In genomic region chr2:143905587-143905986, GRCh38 we compare ENCODE assay signal across 22 cellular contexts.
A peak's percentile ranks its signal among the peaks of the same experiment; 100 is the strongest.
DNase-seq lines count a peak whose midpoint lies in the region; ATAC-seq and TF ChIP-seq lines count a peak whose summit lies in the region.
"Had no signal": no experiment of that assay in that cellular context is flagged by ENCODE, and none has a peak within 500 bp of the region (broad histone marks: within the 10 kb centered on the region; RNA-seq: fewer than 3 reads in every experiment).

No MANE protein-coding gene starts in this region.

- H3K9me1 ChIP-seq in IMR-90 (ENCODE audit: insufficient read depth, low read length): peaks cover 3% of the 10 kb centered on the region

- H3K14ac ChIP-seq in IMR-90 (replicated peaks; ENCODE audit: low read depth, low read length): no peak overlapping the region

- H3K9me3 ChIP-seq in IMR-90 (ENCODE audit: control insufficient read depth, insufficient read depth, low read length): no peaks in the 10 kb centered on the region
- H3K9me3 ChIP-seq: BLaER1, Caco-2, HAP-1 had no signal

- dilution Hi-C loops in IMR-90 (cut with HindIII; ENCODE audit: low sequenced_read_pairs, unreplicated experiment): no loop called here

- no peaks in the 10 kb centered on the region; a peak in 1 of 4 replicates for H3K79me1 ChIP-seq in IMR-90 (ENCODE audit: low read depth in 1 of 2, low read length in 2 of 2)

- no TSS peak for BruUV-seq in IMR-90 (replicated peaks; lab: Mats Ljungman, UMichigan)

- H4K91ac ChIP-seq in IMR-90 (ENCODE audit: insufficient read depth, low read depth, low read length): no peak overlapping the region

- peak; percentile 42 for DNase-seq in NCI-H345 (lab: John Stamatoyannopoulos, UW)
- no peak for DNase-seq in NCI-H345 treated with DMSO at 0.1 percent for 48 hours (lab: John Stamatoyannopoulos, UW; ENCODE audit: unreplicated experiment)
- peak; percentile 3 for DNase-seq in GM06990 (ENCODE audit: extremely low read depth, insufficient read length)
- no peak for DNase-seq in IMR-90
- DNase-seq in stimulated activated CD4-positive, alpha-beta T cell treated with anti-CD3 and anti-CD28 coated beads, Interleukin-12 subunit alpha, Interleukin-12 subunit beta, amount 100 ng/mL, for 4 hours: no peak
- DNase-seq in D341Med (ENCODE audit: low spot score): no peak
- DNase-seq: Caco-2; CD4-positive, CD25-positive, alpha-beta regulatory T cell; CD8-positive, alpha-beta T cell; DMS 273 treated with DMSO at 0.1 percent for 48 hours; DMS79; EL; GDM1; HFFc6 had no signal

- H3K4ac ChIP-seq in IMR-90 (ENCODE audit: low read depth, low read length): no peak overlapping the region

- CTCF ChIA-PET in IMR-90 (lab: Yijun Ruan, JAX): interaction anchor here (0.6 kb wide), 1 partner anchor 198 kb away, joined by 3 read pairs; no protein-coding TSS in a partner anchor

- H2BK5ac ChIP-seq in IMR-90 (ENCODE audit: low read depth, low read length, poor library complexity, severe bottlenecking): no peak overlapping the region

- H4K8ac ChIP-seq in IMR-90 (ENCODE audit: low read depth in 2 of 2, low read length in 2 of 2): no peak overlapping the region

- H2AFZ ChIP-seq in IMR-90 (replicated peaks; ENCODE audit: low read length, poor library complexity): no peak overlapping the region
- H2AFZ ChIP-seq: GM23338 had no signal

- POLR2A ChIA-PET in IMR-90 (lab: Charles Lee; ENCODE audit: unreplicated experiment): no interaction called here

- no peaks in the 10 kb centered on the region for H3K36me3 Mint-ChIP-seq in activated T-helper 17 cell treated with anti-CD3 and anti-CD28 coated beads, Interleukin-2, amount 50 U/mL, for 72 hours (ENCODE audit: low read depth)
- H3K36me3 Mint-ChIP-seq: CD4-positive, CD25-positive, alpha-beta regulatory T cell; CD8-positive, alpha-beta T cell had no signal

- intact Hi-C loops in IMR-90 (cut with micrococcal nuclease): no loop called here

- no peak overlapping the region for H3K23ac ChIP-seq in IMR-90 (ENCODE audit: low read depth, low read length)

- peaks cover 17% of the 10 kb centered on the region for H3K27me3 Mint-ChIP-seq in activated T-helper 17 cell treated with anti-CD3 and anti-CD28 coated beads, Interleukin-2, amount 50 U/mL, for 72 hours
- H3K27me3 Mint-ChIP-seq: B cell had no signal

- H2BK120ac ChIP-seq in IMR-90 (ENCODE audit: low read depth, low read length): no peak overlapping the region

- H3K9ac ChIP-seq in IMR-90 (ENCODE audit: low read depth, low read length): no peak overlapping the region
- H3K9ac ChIP-seq: BLaER1 had no signal

- no peak for TF ChIP-seq POLR2A in IMR-90 (IDR thresholded peaks at IDR 0.05; ENCODE audit: low read depth, low read length)

- H3K56ac ChIP-seq in IMR-90 (ENCODE audit: extremely low read depth, insufficient read depth, low read length): no peak overlapping the region

- no peak for TF ChIP-seq CTCF in GM06990 (IDR thresholded peaks at IDR 0.05; ENCODE audit: insufficient read depth, low read length, poor library complexity, severe bottlenecking)
- TF ChIP-seq CTCF in IMR-90 (conservative IDR thresholded peaks at IDR 0.05; ENCODE audit: low read depth, low read length): no peak

- no peak overlapping the region for H3K27ac Mint-ChIP-seq in activated T-helper 17 cell treated with anti-CD3 and anti-CD28 coated beads, Interleukin-2, amount 50 U/mL, for 72 hours
- H3K27ac Mint-ChIP-seq: B cell; CD4-positive, CD25-positive, alpha-beta regulatory T cell; CD8-positive, alpha-beta T cell; GM23338; HFFc6 had no signal

- H3K4me3 ChIP-seq in GM06990 (replicated peaks; ENCODE audit: low read depth, low read length) (no peak overlapping the region), IMR-90 (ENCODE audit: insufficient read depth, low read depth, low read length) (no peak overlapping the region)
- H3K4me3 ChIP-seq: BLaER1, GM23338, HAP-1 had no signal

- no CpG with 5 or more reads among the region's 4 CpGs for WGBS in IMR-90 (ENCODE audit: extremely low coverage in 2 of 2, insufficient read length in 1 of 2), 2 experiments

- H2AK9ac ChIP-seq in IMR-90 (replicated peaks; ENCODE audit: low read depth, low read length, poor library complexity): no peak overlapping the region

- in situ Hi-C loops in IMR-90 (cut with MboI; ENCODE audit: low sequenced_read_pairs): no loop called here

- no peaks in the 10 kb centered on the region for H3K27me3 ChIP-seq in GM06990 (replicated peaks; ENCODE audit: control insufficient read depth, insufficient read depth, low read length)
- no peaks in the 10 kb centered on the region for H3K27me3 ChIP-seq in IMR-90 (ENCODE audit: control insufficient read depth, insufficient read depth, low read length)
- H3K27me3 ChIP-seq: BLaER1 had no signal

- H2BK20ac ChIP-seq in IMR-90 (ENCODE audit: low read depth, low read length): 0 out of 2 replicates have a peak overlapping the region, but pooled peaks have one; percentile 20

- no peak overlapping the region for H3K4me2 ChIP-seq in IMR-90 (ENCODE audit: low read depth, low read length)
- H3K4me2 ChIP-seq: BLaER1 had no signal

- H4K20me1 ChIP-seq in IMR-90 (ENCODE audit: insufficient read depth, low read length): no peaks in the 10 kb centered on the region
- H4K20me1 ChIP-seq: BLaER1 had no signal

- H3K4me1 ChIP-seq in IMR-90 (ENCODE audit: control insufficient read depth, insufficient read depth, low read length): peaks cover 4% of the 10 kb centered on the region
- H3K4me1 ChIP-seq: BLaER1, Caco-2 had no signal

- no peaks in the 10 kb centered on the region for H3K9me3 Mint-ChIP-seq in activated T-helper 17 cell treated with anti-CD3 and anti-CD28 coated beads, Interleukin-2, amount 50 U/mL, for 72 hours
- H3K9me3 Mint-ChIP-seq: CD8-positive, alpha-beta T cell; GM23338; HFFc6 had no signal

- H3K36me3 ChIP-seq in GM06990 (ENCODE audit: control insufficient read depth, insufficient read depth, low read length): no peaks in the 10 kb centered on the region
- H3K36me3 ChIP-seq in IMR-90 (ENCODE audit: control insufficient read depth, insufficient read depth, low read length): no peaks in the 10 kb centered on the region
- H3K36me3 ChIP-seq: BLaER1, HAP-1 had no signal

- H4K5ac ChIP-seq in IMR-90 (ENCODE audit: low read depth, low read length): no peak overlapping the region

- H2AK5ac ChIP-seq in IMR-90 (ENCODE audit: low read depth, low read length): no peak overlapping the region

- ATAC-seq in IMR-90 (ENCODE audit: low read depth) (no peak), GM19467 (IDR thresholded peaks at IDR 0.05; ENCODE audit: unreplicated experiment) (no peak)
- ATAC-seq in activated T-helper 17 cell treated with anti-CD3 and anti-CD28 coated beads, Interleukin-2, amount 50 U/mL, for 72 hours (replicated peaks): peak; percentile 44
- ATAC-seq: CD8-positive, alpha-beta T cell; GM23338 had no signal

- no peak overlapping the region for H3K4me3 Mint-ChIP-seq in activated T-helper 17 cell treated with anti-CD3 and anti-CD28 coated beads, Interleukin-2, amount 50 U/mL, for 72 hours
- H3K4me3 Mint-ChIP-seq: B cell; CD4-positive, CD25-positive, alpha-beta regulatory T cell; CD8-positive, alpha-beta T cell; GM23338; HFFc6 had no signal

- peaks cover 8% of the 10 kb centered on the region for H3K4me1 Mint-ChIP-seq in activated T-helper 17 cell treated with anti-CD3 and anti-CD28 coated beads, Interleukin-2, amount 50 U/mL, for 72 hours
- H3K4me1 Mint-ChIP-seq: B cell; CD4-positive, CD25-positive, alpha-beta regulatory T cell had no signal

- no peak overlapping the region for H3K27ac ChIP-seq in IMR-90 (ENCODE audit: insufficient read depth, low read length)
- H3K27ac ChIP-seq: 22Rv1, BLaER1, C4-2B had no signal

- TF ChIP-seq RAD21 in IMR-90 (IDR thresholded peaks at IDR 0.05; ENCODE audit: low read length): no peak

- H2BK15ac ChIP-seq in IMR-90 (ENCODE audit: low read depth, low read length): no peak overlapping the region

- H3K18ac ChIP-seq in IMR-90 (ENCODE audit: low read depth, low read length): no peak overlapping the region

TF ChIP-seq in IMR-90, 13 proteins besides CTCF, POLR2A, EP300 and RAD21:
- TF ChIP-seq NFE2L2 (IDR thresholded peaks at IDR 0.05; ENCODE audit: low read depth, low read length): no peak
- TF ChIP-seq, protein P1, sequence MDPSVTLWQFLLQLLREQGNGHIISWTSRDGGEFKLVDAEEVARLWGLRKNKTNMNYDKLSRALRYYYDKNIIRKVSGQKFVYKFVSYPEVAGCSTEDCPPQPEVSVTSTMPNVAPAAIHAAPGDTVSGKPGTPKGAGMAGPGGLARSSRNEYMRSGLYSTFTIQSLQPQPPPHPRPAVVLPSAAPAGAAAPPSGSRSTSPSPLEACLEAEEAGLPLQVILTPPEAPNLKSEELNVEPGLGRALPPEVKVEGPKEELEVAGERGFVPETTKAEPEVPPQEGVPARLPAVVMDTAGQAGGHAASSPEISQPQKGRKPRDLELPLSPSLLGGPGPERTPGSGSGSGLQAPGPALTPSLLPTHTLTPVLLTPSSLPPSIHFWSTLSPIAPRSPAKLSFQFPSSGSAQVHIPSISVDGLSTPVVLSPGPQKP (IDR thresholded peaks at IDR 0.05; ENCODE audit: borderline replicate concordance, low read depth, low read length): no peak
- no peak for TF ChIP-seq MAFK (IDR thresholded peaks at IDR 0.05; ENCODE audit: low read depth, low read length)
- no peak for TF ChIP-seq CEBPB (IDR thresholded peaks at IDR 0.05; ENCODE audit: low read depth, low read length)
- TF ChIP-seq BHLHE40 (IDR thresholded peaks at IDR 0.05; ENCODE audit: low read depth, low read length): no peak
- no peak for TF ChIP-seq SMC3 (IDR thresholded peaks at IDR 0.05; ENCODE audit: low read depth, low read length)
- TF ChIP-seq, protein P2, sequence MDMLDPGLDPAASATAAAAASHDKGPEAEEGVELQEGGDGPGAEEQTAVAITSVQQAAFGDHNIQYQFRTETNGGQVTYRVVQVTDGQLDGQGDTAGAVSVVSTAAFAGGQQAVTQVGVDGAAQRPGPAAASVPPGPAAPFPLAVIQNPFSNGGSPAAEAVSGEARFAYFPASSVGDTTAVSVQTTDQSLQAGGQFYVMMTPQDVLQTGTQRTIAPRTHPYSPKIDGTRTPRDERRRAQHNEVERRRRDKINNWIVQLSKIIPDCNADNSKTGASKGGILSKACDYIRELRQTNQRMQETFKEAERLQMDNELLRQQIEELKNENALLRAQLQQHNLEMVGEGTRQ (IDR thresholded peaks at IDR 0.05; ENCODE audit: low read depth, low read length): no peak
- TF ChIP-seq MAZ (IDR thresholded peaks at IDR 0.05; ENCODE audit: borderline replicate concordance, low read depth, low read length): no peak
- TF ChIP-seq CHD1 (IDR thresholded peaks at IDR 0.05; ENCODE audit: low read depth, low read length): no peak
- no peak for TF ChIP-seq FOS (IDR thresholded peaks at IDR 0.05; ENCODE audit: low read depth, low read length)
- TF ChIP-seq RFX5 (IDR thresholded peaks at IDR 0.05; ENCODE audit: low read depth, low read length): no peak

Comparison
In these comparisons a context has a peak if more than half of its experiments do, and no peak if none do; other contexts are left out.
1. DNase-seq: peak in NCI-H345 (single experiment) and GM06990 (single experiment); none in NCI-H345 treated with DMSO at 0.1 percent for 48 hours (single experiment), IMR-90 (single experiment), stimulated activated CD4-positive, alpha-beta T cell treated with anti-CD3 and anti-CD28 coated beads, Interleukin-12 subunit alpha, Interleukin-12 subunit beta, amount 100 ng/mL, for 4 hours (single experiment) and D341Med (single experiment).